In the genomic region with DNA sequence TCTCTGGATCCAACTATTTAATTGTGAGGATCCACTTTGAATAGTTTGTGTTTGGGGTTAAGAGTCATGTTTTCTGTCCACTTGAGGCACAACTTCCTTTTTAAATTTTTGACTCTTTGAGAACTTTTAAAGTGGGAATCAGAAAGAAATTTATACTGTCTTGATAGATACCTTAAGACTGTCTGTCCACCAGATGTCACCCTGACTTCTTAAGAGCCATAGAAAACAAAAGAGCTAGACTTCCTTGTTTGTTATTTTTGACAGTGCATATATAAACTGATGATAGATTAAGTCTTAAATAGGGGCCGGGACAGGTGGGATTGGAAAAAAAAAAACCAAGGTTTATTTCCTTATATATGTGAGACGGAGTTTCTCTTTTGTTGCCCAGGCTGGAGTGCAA, we compare ENCODE assay signal across 12 cellular contexts. TPM values are rescaled to one million over a fixed set of nuclear protein-coding genes. Genes with fewer than 3 reads are reported as not detected.
A peak's percentile ranks its signal among the peaks of the same experiment; 100 is the strongest.
DNase-seq lines count a peak whose midpoint lies in the region; ATAC-seq and TF ChIP-seq lines count a peak whose summit lies in the region.
"Had no signal": no experiment of that assay in that cellular context is flagged by ENCODE, and none has a peak within 500 bp of the region (broad histone marks: within the 10 kb centered on the region; RNA-seq: fewer than 3 reads in every experiment).

No MANE protein-coding gene starts in this region.

- ATAC-seq in SK-N-SH treated with all-trans-retinoic acid at 6 μM for 48 hours (no peak), thoracic aorta (ENCODE audit: insufficient number of reproducible peaks, low FRiP score, low read depth) (no peak), GM19397 (IDR thresholded peaks at IDR 0.05; ENCODE audit: unreplicated experiment) (no peak)
- ATAC-seq: K562 had no signal

- H4K20me1 ChIP-seq in SK-N-SH (ENCODE audit: insufficient read depth) = no peaks in the 10 kb centered on the region

- H3F3A ChIP-seq in SK-N-SH (replicated peaks; ENCODE audit: insufficient read depth) = no peaks in the 10 kb centered on the region

- TF ChIP-seq CTCF in SK-N-SH (IDR thresholded peaks at IDR 0.05) = peak; percentile 19; the same call in 1 of the 2 replicates
- peak; percentile 69 for TF ChIP-seq CTCF in endodermal cell (conservative IDR thresholded peaks at IDR 0.05)
- peak; percentile 19 for TF ChIP-seq CTCF in thoracic aorta (IDR thresholded peaks at IDR 0.05)
- TF ChIP-seq CTCF in right atrium auricular region (IDR thresholded peaks at IDR 0.05) = peak in 1 of 2 donors; percentile 28

- no peak overlapping the region for H2AFZ ChIP-seq in SK-N-SH (ENCODE audit: low read depth)

- no peak for TF ChIP-seq EP300 in SK-N-SH (IDR thresholded peaks at IDR 0.05; ENCODE audit: borderline replicate concordance in 1 of 2, low read depth in 1 of 2, low read length in 1 of 2)

- H3K36me3 ChIP-seq in SK-N-SH (replicated peaks in 1 of 2; ENCODE audit: control insufficient read depth in 1 of 2, insufficient read depth in 2 of 2, low read length in 1 of 2) = no peaks in the 10 kb centered on the region
- no peaks in the 10 kb centered on the region for H3K36me3 ChIP-seq in endodermal cell (ENCODE audit: control insufficient read depth, insufficient read depth, low read length)
- no peaks in the 10 kb centered on the region for H3K36me3 ChIP-seq in thoracic aorta
- no peaks in the 10 kb centered on the region for H3K36me3 ChIP-seq in right atrium auricular region
- H3K36me3 ChIP-seq: esophagus squamous epithelium had no signal

- peak; percentile 77 for TF ChIP-seq RAD21 in SK-N-SH (IDR thresholded peaks at IDR 0.05; ENCODE audit: low read length)

- H3K4me2 ChIP-seq in SK-N-SH = no peak overlapping the region

- H3K27ac Mint-ChIP-seq in endodermal cell = peak overlapping the region; percentile 22
- H3K27ac Mint-ChIP-seq: activated naive CD8-positive, alpha-beta T cell; CD4-positive, alpha-beta T cell had no signal

- H3K27ac ChIP-seq in SK-N-SH (ENCODE audit: low read depth in 2 of 2, low read length in 1 of 2) = no peak overlapping the region
- no peak overlapping the region for H3K27ac ChIP-seq in endodermal cell (ENCODE audit: low read depth, low read length)
- H3K27ac ChIP-seq in thoracic aorta = no peak overlapping the region
- H3K27ac ChIP-seq in right atrium auricular region = no peak overlapping the region
- H3K27ac ChIP-seq: esophagus squamous epithelium had no signal

- H3K4me1 ChIP-seq in SK-N-SH (ENCODE audit: control insufficient read depth in 1 of 2, insufficient read depth in 2 of 2, low read depth in 1 of 2, low read length in 1 of 2) (no peaks in the 10 kb centered on the region), endodermal cell (ENCODE audit: control insufficient read depth, insufficient read depth, low read length) (peaks cover 17% of the 10 kb centered on the region), thoracic aorta (ENCODE audit: control insufficient read depth in 1 of 2, low read depth in 2 of 2) (peaks cover 0 to 13% of the 10 kb centered on the region in 2 donors), right atrium auricular region (no peaks in the 10 kb centered on the region)

- DNase-seq in SK-N-SH (peak; percentile 10), NCI-H69 (lab: John Stamatoyannopoulos, UW) (peak; percentile 83), endodermal cell (no peak), thoracic aorta (ENCODE audit: low spot score) (no peak), right atrium auricular region (ENCODE audit: low spot score) (no peak)
- no peak for DNase-seq in activated CD4-positive, alpha-beta T cell treated with anti-CD3 and anti-CD28 coated beads for 1 hour
- DNase-seq: CD4-positive, alpha-beta T cell; esophagus squamous epithelium had no signal

- H3K4me1 Mint-ChIP-seq in endodermal cell = peaks cover 38% of the 10 kb centered on the region

- POLR2A ChIA-PET in SK-N-SH (lab: Yijun Ruan, JAX) = no interaction called here

- WGBS in SK-N-SH (ENCODE audit: low lambda C conversion rate) = 13% methylated on average over 2 of the region's 2 CpGs
- WGBS in endodermal cell (ENCODE audit: insufficient coverage in 1 of 2, insufficient read length in 1 of 2), 2 experiments = 65 to 80% methylated on average over 2 of the region's 2 CpGs

- H3K9me3 ChIP-seq in SK-N-SH (no peaks in the 10 kb centered on the region), endodermal cell (ENCODE audit: control insufficient read depth, low read length) (no peaks in the 10 kb centered on the region), thoracic aorta (no peaks in the 10 kb centered on the region), right atrium auricular region (no peaks in the 10 kb centered on the region)
- H3K9me3 ChIP-seq: esophagus squamous epithelium had no signal

- peaks cover 3% of the 10 kb centered on the region for H3K9me3 Mint-ChIP-seq in endodermal cell
- H3K9me3 Mint-ChIP-seq: CD4-positive, alpha-beta T cell had no signal

- H3K27me3 ChIP-seq in SK-N-SH (ENCODE audit: insufficient read depth) (no peaks in the 10 kb centered on the region), endodermal cell (ENCODE audit: control insufficient read depth, insufficient read depth, low read length, poor library complexity, severe bottlenecking) (no peaks in the 10 kb centered on the region), thoracic aorta (replicated peaks; ENCODE audit: insufficient read depth) (no peaks in the 10 kb centered on the region), right atrium auricular region (no peaks in the 10 kb centered on the region)
- H3K27me3 ChIP-seq: esophagus squamous epithelium had no signal

- peaks cover 21% of the 10 kb centered on the region for H3K36me3 Mint-ChIP-seq in endodermal cell (ENCODE audit: low read depth)
- H3K36me3 Mint-ChIP-seq: activated naive CD8-positive, alpha-beta T cell had no signal

- no peaks in the 10 kb centered on the region; the same call in 1 of the 2 replicates for H3K79me2 ChIP-seq in SK-N-SH (ENCODE audit: insufficient read depth)

- H3K4me3 ChIP-seq in SK-N-SH (ENCODE audit: low read depth in 2 of 2, low read length in 1 of 2) = no peak overlapping the region
- peak overlapping the region; percentile 26 for H3K4me3 ChIP-seq in endodermal cell (ENCODE audit: low read length)
- no peak overlapping the region for H3K4me3 ChIP-seq in thoracic aorta
- no peak overlapping the region for H3K4me3 ChIP-seq in right atrium auricular region
- H3K4me3 ChIP-seq: esophagus squamous epithelium, K562 had no signal

- no peaks in the 10 kb centered on the region for H3K9me2 ChIP-seq in SK-N-SH

- CTCF ChIA-PET in SK-N-SH (lab: Yijun Ruan, JAX) = interaction anchor here (0.6 to 2.2 kb wide), 28 partner anchors 12 to 1298 kb away, joined by 3 to 18 read pairs (median 4); no protein-coding TSS in a partner anchor

- no peaks in the 10 kb centered on the region for H3K27me3 Mint-ChIP-seq in endodermal cell (ENCODE audit: insufficient read depth)

- H3K9ac ChIP-seq in SK-N-SH = no peak overlapping the region
- H3K9ac ChIP-seq in endodermal cell (ENCODE audit: extremely low read depth, low read length, poor library complexity, severe bottlenecking) = no peak overlapping the region

- peak overlapping the region; percentile 61 for H3K4me3 Mint-ChIP-seq in endodermal cell
- H3K4me3 Mint-ChIP-seq: activated naive CD8-positive, alpha-beta T cell; CD4-positive, alpha-beta T cell had no signal

TF ChIP-seq in SK-N-SH, 30 proteins besides CTCF, POLR2A, EP300 and RAD21:
- TF ChIP-seq SMC3 (IDR thresholded peaks at IDR 0.05; ENCODE audit: low read depth, low read length) (peak; percentile 39; the same call in 1 of the 2 replicates), CHD2 (IDR thresholded peaks at IDR 0.05; ENCODE audit: low read length, partially characterized antibody) (no peak)

TF ChIP-seq in SK-N-SH treated with all-trans-retinoic acid at 6 μM for 48 hours, 23 proteins besides CTCF, POLR2A, EP300 and RAD21 (continues in another document):
- TF ChIP-seq ZFP3 (CRISPR knock-in tag; IDR thresholded peaks at IDR 0.05) (no peak), ESRRG (CRISPR knock-in tag; IDR thresholded peaks at IDR 0.05) (no peak), ZNF565 (CRISPR knock-in tag; conservative IDR thresholded peaks at IDR 0.05; ENCODE audit: low read depth) (no peak), ZFP30 (CRISPR knock-in tag; IDR thresholded peaks at IDR 0.05) (no peak), TOX (CRISPR knock-in tag; IDR thresholded peaks at IDR 0.05; ENCODE audit: borderline replicate concordance) (no peak)
- TF ChIP-seq, protein P1, sequence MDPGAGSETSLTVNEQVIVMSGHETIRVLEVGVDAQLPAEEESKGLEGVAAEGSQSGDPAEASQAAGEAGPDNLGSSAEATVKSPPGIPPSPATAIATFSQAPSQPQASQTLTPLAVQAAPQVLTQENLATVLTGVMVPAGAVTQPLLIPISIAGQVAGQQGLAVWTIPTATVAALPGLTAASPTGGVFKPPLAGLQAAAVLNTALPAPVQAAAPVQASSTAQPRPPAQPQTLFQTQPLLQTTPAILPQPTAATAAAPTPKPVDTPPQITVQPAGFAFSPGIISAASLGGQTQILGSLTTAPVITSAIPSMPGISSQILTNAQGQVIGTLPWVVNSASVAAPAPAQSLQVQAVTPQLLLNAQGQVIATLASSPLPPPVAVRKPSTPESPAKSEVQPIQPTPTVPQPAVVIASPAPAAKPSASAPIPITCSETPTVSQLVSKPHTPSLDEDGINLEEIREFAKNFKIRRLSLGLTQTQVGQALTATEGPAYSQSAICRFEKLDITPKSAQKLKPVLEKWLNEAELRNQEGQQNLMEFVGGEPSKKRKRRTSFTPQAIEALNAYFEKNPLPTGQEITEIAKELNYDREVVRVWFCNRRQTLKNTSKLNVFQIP (CRISPR knock-in tag; IDR thresholded peaks at IDR 0.05; ENCODE audit: borderline replicate concordance, low read depth) = no peak

RNA-seq across cellular contexts. Expression of a gene that starts 52.1 kb away (rescaled TPM):
- 0.02 TPM in 2 replicates for polyA plus RNA-seq in SK-N-SH (2012; rRNA removed)
- under 0.01 TPM in 2 replicates for polyA plus RNA-seq in SK-N-SH (2012; cell fraction: cytosol; rRNA removed)
- 0.05 TPM in 1 of 2 replicates, not detected in the other for polyA plus RNA-seq in SK-N-SH (2012; cell fraction: nucleus; rRNA removed)
- total RNA-seq in endodermal cell (10 to 100 TPM in 1 of 2 donors, 1 to 10 TPM in 1; 4.1 to 12.2 TPM), thoracic aorta (1 to 10 TPM in 1 of 2 donors, not detected in 1; 2.2 TPM), right atrium auricular region (under 1 TPM in 1 of 2 donors, not detected in 1; 0.08 TPM)
- 1.9 TPM for polyA plus RNA-seq in endodermal cell (2013, experiment 1 of 2)
- 0.79 TPM for polyA plus RNA-seq in endodermal cell (2013, experiment 2 of 2)
- total RNA-seq: CD4-positive, alpha-beta T cell; K562 had no signal

Comparison
In these comparisons a context has a peak if more than half of its experiments do, and no peak if none do; other contexts are left out.
1. DNase-seq: peak in SK-N-SH (single experiment) and NCI-H69 (single experiment); none in endodermal cell (single experiment), thoracic aorta (single experiment), activated CD4-positive, alpha-beta T cell treated with anti-CD3 and anti-CD28 coated beads for 1 hour (single experiment) and right atrium auricular region (single experiment).